ENCODE assay signal across 8 cellular contexts in genomic region chr3:79018671-79019136, GRCh38.
A peak's percentile ranks its signal among the peaks of the same experiment; 100 is the strongest.
DNase-seq lines count a peak whose midpoint lies in the region; ATAC-seq and TF ChIP-seq lines count a peak whose summit lies in the region.

No MANE protein-coding gene starts in this region.

- H3K9me3 ChIP-seq in esophagus muscularis mucosa: no peaks in the 10 kb centered on the region

- no peak for TF ChIP-seq POLR2A in esophagus muscularis mucosa (IDR thresholded peaks at IDR 0.05; ENCODE audit: low read depth)

- H3K4me3 ChIP-seq in GM06990 (replicated peaks; ENCODE audit: low read depth, low read length) (peak overlapping the region; percentile 78), esophagus muscularis mucosa (peak overlapping the region; percentile 71 to 85 (median 72))

- H3K27me3 ChIP-seq in GM06990 (replicated peaks; ENCODE audit: control insufficient read depth, insufficient read depth, low read length): no peaks in the 10 kb centered on the region
- peaks cover 0 to 18% (median 3%) of the 10 kb centered on the region in 4 donors for H3K27me3 ChIP-seq in esophagus muscularis mucosa

- DNase-seq in GM06990 (ENCODE audit: extremely low read depth, insufficient read length): peak; percentile 15
- DNase-seq in esophagus muscularis mucosa (ENCODE audit: extremely low spot score): no peak
- peak; percentile 36 for DNase-seq in middle frontal gyrus (ENCODE audit: extremely low spot score, low spot score)
- DNase-seq in ureter (ENCODE audit: low spot score): peak; percentile 51
- DNase-seq in amniotic stem cell (lab: John Stamatoyannopoulos, UW): no peak

- H3K27ac ChIP-seq in esophagus muscularis mucosa (replicated peaks in 1 of 4): peak overlapping the region; percentile 77 to 90 (median 80)

- ATAC-seq in HG02870 (IDR thresholded peaks at IDR 0.05; ENCODE audit: unreplicated experiment) (peak; percentile 24), SK-N-SH treated with all-trans-retinoic acid at 6 μM for 48 hours (peak; percentile 71), HG02840 (IDR thresholded peaks at IDR 0.05; ENCODE audit: low FRiP score, unreplicated experiment) (no peak)

- intact Hi-C loops in esophagus muscularis mucosa (cut with DNase I): no loop called here

- TF ChIP-seq CTCF in GM06990 (IDR thresholded peaks at IDR 0.05; ENCODE audit: insufficient read depth, low read length, poor library complexity, severe bottlenecking) (peak; percentile 15), esophagus muscularis mucosa (IDR thresholded peaks at IDR 0.05) (peak in 1 of 3 experiments; percentile 5)

- H3K4me1 ChIP-seq in esophagus muscularis mucosa: peaks cover 6 to 39% (median 24%) of the 10 kb centered on the region in 4 donors

- 0% methylated on average over 3 of the region's 44 CpGs for WGBS in esophagus muscularis mucosa

- no peak for TF ChIP-seq EP300 in esophagus muscularis mucosa (IDR thresholded peaks at IDR 0.05)

- H3K36me3 ChIP-seq in GM06990 (ENCODE audit: control insufficient read depth, insufficient read depth, low read length): no peaks in the 10 kb centered on the region
- no peaks in the 10 kb centered on the region for H3K36me3 ChIP-seq in esophagus muscularis mucosa

TF ChIP-seq in SK-N-SH treated with all-trans-retinoic acid at 6 μM for 48 hours, 23 proteins besides CTCF, POLR2A, EP300 and RAD21:
- TF ChIP-seq CSRNP3 (CRISPR knock-in tag; IDR thresholded peaks at IDR 0.05) (no peak), TSHZ2 (CRISPR knock-in tag; IDR thresholded peaks at IDR 0.05) (no peak), CREB5 (CRISPR knock-in tag; IDR thresholded peaks at IDR 0.05; ENCODE audit: low read depth) (no peak), PATZ1 (CRISPR knock-in tag; IDR thresholded peaks at IDR 0.05; ENCODE audit: borderline replicate concordance) (no peak), BACH2 (CRISPR knock-in tag; IDR thresholded peaks at IDR 0.05; ENCODE audit: borderline replicate concordance) (no peak), ZC3H10 (CRISPR knock-in tag; IDR thresholded peaks at IDR 0.05) (no peak), RARB (CRISPR knock-in tag; IDR thresholded peaks at IDR 0.05) (no peak), ESRRG (CRISPR knock-in tag; IDR thresholded peaks at IDR 0.05) (no peak), POU6F1 (CRISPR knock-in tag; IDR thresholded peaks at IDR 0.05; ENCODE audit: borderline replicate concordance, low read depth) (no peak), ZNF8 (CRISPR knock-in tag; IDR thresholded peaks at IDR 0.05) (no peak), ZFP30 (CRISPR knock-in tag; IDR thresholded peaks at IDR 0.05) (no peak), OSR1 (CRISPR knock-in tag; IDR thresholded peaks at IDR 0.05) (no peak), GLIS3 (CRISPR knock-in tag; IDR thresholded peaks at IDR 0.05) (no peak), ZNF70 (CRISPR knock-in tag; IDR thresholded peaks at IDR 0.05) (no peak)

Comparison
In these comparisons a context has a peak if more than half of its experiments do, and no peak if none do; other contexts are left out.
1. DNase-seq: peak in GM06990 (single experiment), middle frontal gyrus (single experiment) and ureter (single experiment); none in esophagus muscularis mucosa (single experiment) and amniotic stem cell (single experiment).